11 cellular contexts compared by ENCODE assay signal in genomic region chr2:45904267-45904921, GRCh38.
DNase-seq lines count a peak whose midpoint lies in the region; ATAC-seq, FAIRE-seq and TF ChIP-seq lines count a peak whose summit lies in the region.
"Had no signal": no experiment of that assay in that cellular context is flagged by ENCODE, and none has a peak within 500 bp of the region (broad histone marks: within the 10 kb centered on the region; RNA-seq: fewer than 3 reads in every experiment).

No MANE protein-coding gene starts in this region.

- peak; percentile 34 for DNase-seq in activated CD8-positive, alpha-beta T cell treated with anti-CD3 and anti-CD28 coated beads for 36 hours
- DNase-seq in activated CD8-positive, alpha-beta T cell treated with anti-CD3 and anti-CD28 coated beads, Interleukin-2, amount 10 ng/mL, durations not matched to agents 7 days and 5 days, result no peak
- DNase-seq in activated T-helper 2 cell treated with anti-CD3 and anti-CD28 coated beads, Interferon-gamma antibody, Interleukin-2, Interleukin-4, amounts not matched to agents 10 μg/mL and 5 μg/mL and 100 μg/mL, durations not matched to agents 14 hours and 24 hours and 36 hours (ENCODE audit: low spot score), result no peak
- DNase-seq in stimulated activated CD4-positive, alpha-beta T cell treated with anti-CD3 and anti-CD28 coated beads, Interleukin-2, amount 100 ng/mL, for 24 hours, result peak; percentile 21 to 22
- DNase-seq in GM12892 (ENCODE audit: insufficient read length), result no peak
- DNase-seq in Caco-2, result no peak
- DNase-seq in frontal cortex (ENCODE audit: low spot score in 2 of 2), result no peak
- DNase-seq: ACHN, right cardiac atrium, SHP77 treated with DMSO at 0.1 percent for 48 hours had no signal

- H3K9me3 ChIP-seq in Caco-2, result no peaks in the 10 kb centered on the region

- ATAC-seq in activated CD8-positive, alpha-beta T cell treated with anti-CD3 and anti-CD28 coated beads for 36 hours, result peak; percentile 66
- no peak for ATAC-seq in activated CD8-positive, alpha-beta T cell treated with anti-CD3 and anti-CD28 coated beads, Interleukin-2, amount 10 ng/mL, durations not matched to agents 7 days and 5 days
- ATAC-seq in HG02870 (IDR thresholded peaks at IDR 0.05; ENCODE audit: unreplicated experiment), result peak; percentile 65

- H3K27me3 ChIP-seq in Caco-2 (replicated peaks; ENCODE audit: control insufficient read depth, insufficient read depth, low read length), result no peaks in the 10 kb centered on the region

- FAIRE-seq in GM12892 (lab: Jason Lieb, UNC) (no peak), frontal cortex (lab: Jason Lieb, UNC) (no peak)

- POLR2A ChIA-PET in activated CD8-positive, alpha-beta T cell treated with anti-CD3 and anti-CD28 coated beads for 36 hours (lab: Charles Lee), result no interaction called here
- POLR2A ChIA-PET in activated CD8-positive, alpha-beta T cell treated with anti-CD3 and anti-CD28 coated beads, Interleukin-2, amount 10 ng/mL, durations not matched to agents 7 days and 5 days (lab: Charles Lee), result no interaction called here
- POLR2A ChIA-PET in Caco-2 (lab: Charles Lee), result no interaction called here

- H3K4me1 Mint-ChIP-seq in activated CD8-positive, alpha-beta T cell treated with anti-CD3 and anti-CD28 coated beads for 36 hours (ENCODE audit: low read depth), result peaks cover 11% of the 10 kb centered on the region
- H3K4me1 Mint-ChIP-seq in activated CD8-positive, alpha-beta T cell treated with anti-CD3 and anti-CD28 coated beads, Interleukin-2, amount 10 ng/mL, durations not matched to agents 7 days and 5 days (ENCODE audit: low read depth), result peaks cover 2% of the 10 kb centered on the region
- H3K4me1 Mint-ChIP-seq in activated T-helper 2 cell treated with anti-CD3 and anti-CD28 coated beads, Interferon-gamma antibody, Interleukin-2, Interleukin-4, amounts not matched to agents 10 μg/mL and 5 μg/mL and 100 μg/mL, durations not matched to agents 14 hours and 24 hours and 36 hours (ENCODE audit: low read depth), result peaks cover 12% of the 10 kb centered on the region
- H3K4me1 Mint-ChIP-seq in Caco-2 (ENCODE audit: low read depth, unreplicated experiment), result peaks cover 2% of the 10 kb centered on the region

- no peaks in the 10 kb centered on the region for H3K36me3 Mint-ChIP-seq in activated CD8-positive, alpha-beta T cell treated with anti-CD3 and anti-CD28 coated beads for 36 hours (ENCODE audit: low read depth)
- H3K36me3 Mint-ChIP-seq in activated CD8-positive, alpha-beta T cell treated with anti-CD3 and anti-CD28 coated beads, Interleukin-2, amount 10 ng/mL, durations not matched to agents 7 days and 5 days (ENCODE audit: low read depth), result no peaks in the 10 kb centered on the region
- H3K36me3 Mint-ChIP-seq in activated T-helper 2 cell treated with anti-CD3 and anti-CD28 coated beads, Interferon-gamma antibody, Interleukin-2, Interleukin-4, amounts not matched to agents 10 μg/mL and 5 μg/mL and 100 μg/mL, durations not matched to agents 14 hours and 24 hours and 36 hours (ENCODE audit: low read depth), result no peaks in the 10 kb centered on the region
- no peaks in the 10 kb centered on the region for H3K36me3 Mint-ChIP-seq in Caco-2 (ENCODE audit: insufficient read depth, unreplicated experiment)

- H3K27ac Mint-ChIP-seq in activated CD8-positive, alpha-beta T cell treated with anti-CD3 and anti-CD28 coated beads for 36 hours, result peak overlapping the region; percentile 50
- no peak overlapping the region for H3K27ac Mint-ChIP-seq in activated CD8-positive, alpha-beta T cell treated with anti-CD3 and anti-CD28 coated beads, Interleukin-2, amount 10 ng/mL, durations not matched to agents 7 days and 5 days
- H3K27ac Mint-ChIP-seq in activated T-helper 2 cell treated with anti-CD3 and anti-CD28 coated beads, Interferon-gamma antibody, Interleukin-2, Interleukin-4, amounts not matched to agents 10 μg/mL and 5 μg/mL and 100 μg/mL, durations not matched to agents 14 hours and 24 hours and 36 hours, result peak overlapping the region; percentile 76
- no peak overlapping the region for H3K27ac Mint-ChIP-seq in Caco-2 (ENCODE audit: unreplicated experiment)

- peaks cover 2% of the 10 kb centered on the region; the same call in 1 of the 2 replicates for H3K4me1 ChIP-seq in Caco-2

- H3K9me3 Mint-ChIP-seq in activated CD8-positive, alpha-beta T cell treated with anti-CD3 and anti-CD28 coated beads for 36 hours, result no peaks in the 10 kb centered on the region
- no peaks in the 10 kb centered on the region for H3K9me3 Mint-ChIP-seq in activated CD8-positive, alpha-beta T cell treated with anti-CD3 and anti-CD28 coated beads, Interleukin-2, amount 10 ng/mL, durations not matched to agents 7 days and 5 days (ENCODE audit: insufficient read depth)
- H3K9me3 Mint-ChIP-seq in activated T-helper 2 cell treated with anti-CD3 and anti-CD28 coated beads, Interferon-gamma antibody, Interleukin-2, Interleukin-4, amounts not matched to agents 10 μg/mL and 5 μg/mL and 100 μg/mL, durations not matched to agents 14 hours and 24 hours and 36 hours, result no peaks in the 10 kb centered on the region
- H3K9me3 Mint-ChIP-seq in Caco-2 (ENCODE audit: unreplicated experiment), result no peaks in the 10 kb centered on the region

- TF ChIP-seq POLR2A in GM12892 (IDR thresholded peaks at IDR 0.05; ENCODE audit: low read depth, low read length), result no peak

- intact Hi-C loops in activated CD8-positive, alpha-beta T cell treated with anti-CD3 and anti-CD28 coated beads for 36 hours (cut with micrococcal nuclease), result no loop called here
- intact Hi-C loops in activated T-helper 2 cell treated with anti-CD3 and anti-CD28 coated beads, Interferon-gamma antibody, Interleukin-2, Interleukin-4, amounts not matched to agents 10 μg/mL and 5 μg/mL and 100 μg/mL, durations not matched to agents 14 hours and 24 hours and 36 hours (cut with micrococcal nuclease), result no loop called here
- intact Hi-C loops in Caco-2 (cut with micrococcal nuclease; ENCODE audit: unreplicated experiment), result no loop called here

- H3K4me3 Mint-ChIP-seq in activated CD8-positive, alpha-beta T cell treated with anti-CD3 and anti-CD28 coated beads for 36 hours, result no peak overlapping the region
- H3K4me3 Mint-ChIP-seq in activated CD8-positive, alpha-beta T cell treated with anti-CD3 and anti-CD28 coated beads, Interleukin-2, amount 10 ng/mL, durations not matched to agents 7 days and 5 days, result no peak overlapping the region
- no peak overlapping the region for H3K4me3 Mint-ChIP-seq in activated T-helper 2 cell treated with anti-CD3 and anti-CD28 coated beads, Interferon-gamma antibody, Interleukin-2, Interleukin-4, amounts not matched to agents 10 μg/mL and 5 μg/mL and 100 μg/mL, durations not matched to agents 14 hours and 24 hours and 36 hours (ENCODE audit: low read depth)
- no peak overlapping the region for H3K4me3 Mint-ChIP-seq in Caco-2 (ENCODE audit: unreplicated experiment)

- no peak overlapping the region for H3K4me3 ChIP-seq in Caco-2 (ENCODE audit: low read depth, low read length)

- H3K27me3 Mint-ChIP-seq in activated CD8-positive, alpha-beta T cell treated with anti-CD3 and anti-CD28 coated beads for 36 hours, result no peaks in the 10 kb centered on the region
- no peaks in the 10 kb centered on the region for H3K27me3 Mint-ChIP-seq in activated CD8-positive, alpha-beta T cell treated with anti-CD3 and anti-CD28 coated beads, Interleukin-2, amount 10 ng/mL, durations not matched to agents 7 days and 5 days (ENCODE audit: low read depth)
- no peaks in the 10 kb centered on the region for H3K27me3 Mint-ChIP-seq in activated T-helper 2 cell treated with anti-CD3 and anti-CD28 coated beads, Interferon-gamma antibody, Interleukin-2, Interleukin-4, amounts not matched to agents 10 μg/mL and 5 μg/mL and 100 μg/mL, durations not matched to agents 14 hours and 24 hours and 36 hours (ENCODE audit: low read depth)
- H3K27me3 Mint-ChIP-seq in Caco-2 (ENCODE audit: insufficient read depth, unreplicated experiment), result no peaks in the 10 kb centered on the region

- BruUV-seq in Caco-2 (replicated peaks; lab: Mats Ljungman, UMichigan), result no TSS peak

- TF ChIP-seq CTCF in activated CD8-positive, alpha-beta T cell treated with anti-CD3 and anti-CD28 coated beads for 36 hours (IDR thresholded peaks at IDR 0.05), result no peak
- no peak for TF ChIP-seq CTCF in Caco-2 (IDR thresholded peaks at IDR 0.05; ENCODE audit: insufficient read depth in 1 of 2, low read depth in 1 of 2, low read length in 1 of 2, severe bottlenecking in 1 of 2, unreplicated experiment in 1 of 2)

- H3K36me3 ChIP-seq in Caco-2 (ENCODE audit: control insufficient read depth, insufficient read depth, low read length), result no peaks in the 10 kb centered on the region

- CTCF ChIA-PET in activated CD8-positive, alpha-beta T cell treated with anti-CD3 and anti-CD28 coated beads for 36 hours (lab: Charles Lee), result no interaction called here
- CTCF ChIA-PET in activated CD8-positive, alpha-beta T cell treated with anti-CD3 and anti-CD28 coated beads, Interleukin-2, amount 10 ng/mL, durations not matched to agents 7 days and 5 days (lab: Charles Lee), result interaction anchor here (0.5 to 0.9 kb wide), 2 partner anchors 44 to 254 kb away, joined by 3 read pairs; no protein-coding TSS in a partner anchor
- CTCF ChIA-PET in Caco-2 (lab: Charles Lee), result no interaction called here

Comparison
In these comparisons a context has a peak if more than half of its experiments do, and no peak if none do; other contexts are left out.
1. DNase-seq: peak in activated CD8-positive, alpha-beta T cell treated with anti-CD3 and anti-CD28 coated beads for 36 hours (single experiment) and stimulated activated CD4-positive, alpha-beta T cell treated with anti-CD3 and anti-CD28 coated beads, Interleukin-2, amount 100 ng/mL, for 24 hours (2 of 2); none in activated CD8-positive, alpha-beta T cell treated with anti-CD3 and anti-CD28 coated beads, Interleukin-2, amount 10 ng/mL, durations not matched to agents 7 days and 5 days (single experiment), activated T-helper 2 cell treated with anti-CD3 and anti-CD28 coated beads, Interferon-gamma antibody, Interleukin-2, Interleukin-4, amounts not matched to agents 10 μg/mL and 5 μg/mL and 100 μg/mL, durations not matched to agents 14 hours and 24 hours and 36 hours (single experiment), GM12892 (single experiment), Caco-2 (0 of 2) and frontal cortex (0 of 2).
2. H3K27ac Mint-ChIP-seq: peak in activated CD8-positive, alpha-beta T cell treated with anti-CD3 and anti-CD28 coated beads for 36 hours (single experiment) and activated T-helper 2 cell treated with anti-CD3 and anti-CD28 coated beads, Interferon-gamma antibody, Interleukin-2, Interleukin-4, amounts not matched to agents 10 μg/mL and 5 μg/mL and 100 μg/mL, durations not matched to agents 14 hours and 24 hours and 36 hours (single experiment); none in activated CD8-positive, alpha-beta T cell treated with anti-CD3 and anti-CD28 coated beads, Interleukin-2, amount 10 ng/mL, durations not matched to agents 7 days and 5 days (single experiment) and Caco-2 (single experiment).